In genomic region chr9:6632516-6633328, GRCh38 we compare ENCODE assay signal across 1 cellular context.
TF ChIP-seq lines count a peak whose summit lies in the region.

No MANE protein-coding gene starts in this region.

TF ChIP-seq in GM12878, 131 proteins besides CTCF, POLR2A, EP300 and RAD21 (continued from another document and continues in another):
- TF ChIP-seq ZNF687 (IDR thresholded peaks at IDR 0.05) (peak; percentile 55; the same call in 1 of the 2 replicates), SPI1 (IDR thresholded peaks at IDR 0.05; ENCODE audit: borderline replicate concordance, insufficient read depth, low read depth, low read length) (peak; percentile 91), CREM (IDR thresholded peaks at IDR 0.05; ENCODE audit: low read depth) (peak; percentile 55; the same call in 1 of the 2 replicates), DPF2 (IDR thresholded peaks at IDR 0.05) (peak; percentile 91), POLR2AphosphoS2 (IDR thresholded peaks at IDR 0.05; ENCODE audit: low read depth, low read length) (no peak), NFIC (IDR thresholded peaks at IDR 0.05; ENCODE audit: low read depth, low read length) (peak; percentile 58; the same call in 1 of the 2 replicates), CEBPZ (IDR thresholded peaks at IDR 0.05; ENCODE audit: low read depth, low read length) (no peak), ETV6 (conservative IDR thresholded peaks at IDR 0.05 in 1 of 2, IDR thresholded peaks at IDR 0.05 in 1 of 2; ENCODE audit: borderline replicate concordance in 1 of 2, low read depth in 1 of 2) (peak in 1 of 2 experiments; percentile 30; a peak in 1 of 4 replicates), FOXK2 (IDR thresholded peaks at IDR 0.05) (no peak), CREB1 (IDR thresholded peaks at IDR 0.05; ENCODE audit: low read depth) (no peak), CBFB (IDR thresholded peaks at IDR 0.05; ENCODE audit: low read depth) (no peak), IRF4 (IDR thresholded peaks at IDR 0.05; ENCODE audit: low read depth, low read length) (peak; percentile 72), PRDM15 (CRISPR knock-in tag; IDR thresholded peaks at IDR 0.05) (no peak), GABPA (IDR thresholded peaks at IDR 0.05; ENCODE audit: low read depth) (no peak), TAF1 (IDR thresholded peaks at IDR 0.05; ENCODE audit: borderline replicate concordance, low read depth, low read length) (0 out of 2 replicates have a peak, but pooled peaks have one; percentile 37), NKRF (conservative IDR thresholded peaks at IDR 0.05) (no peak), NR2F1 (conservative IDR thresholded peaks at IDR 0.05) (peak; percentile 49), IKZF2 (IDR thresholded peaks at IDR 0.05) (peak; percentile 70 to 73), HDGF (IDR thresholded peaks at IDR 0.05) (peak; percentile 74), MEF2A (IDR thresholded peaks at IDR 0.05; ENCODE audit: insufficient read depth, low read depth, low read length) (no peak), MTA2 (IDR thresholded peaks at IDR 0.05; ENCODE audit: low read depth) (peak; percentile 58; the same call in 1 of the 2 replicates), REST (IDR thresholded peaks at IDR 0.05; ENCODE audit: low read depth, low read length) (no peak), YBX1 (IDR thresholded peaks at IDR 0.05) (no peak), RELB (IDR thresholded peaks at IDR 0.05; ENCODE audit: low read depth) (peak; percentile 76; the same call in 1 of the 2 replicates), MAX (IDR thresholded peaks at IDR 0.05; ENCODE audit: low read depth, low read length) (peak; percentile 58; the same call in 1 of the 2 replicates), BHLHE40 (IDR thresholded peaks at IDR 0.05; ENCODE audit: borderline replicate concordance in 1 of 2, low read depth in 2 of 2, low read length in 1 of 2) (peak; percentile 66 to 85), CHD1 (IDR thresholded peaks at IDR 0.05; ENCODE audit: low read depth, low read length) (no peak), PKNOX1 (IDR thresholded peaks at IDR 0.05) (0 out of 2 replicates have a peak, but pooled peaks have one; percentile 24), ATF7 (IDR thresholded peaks at IDR 0.05; ENCODE audit: low read depth) (peak; percentile 75), ZZZ3 (IDR thresholded peaks at IDR 0.05; ENCODE audit: control insufficient read depth, insufficient read length, low read depth) (no peak), MYC (IDR thresholded peaks at IDR 0.05; ENCODE audit: insufficient read depth, insufficient read length, insufficient replicate concordance, low read length, severe bottlenecking) (no peak), EED (IDR thresholded peaks at IDR 0.05; ENCODE audit: low read depth) (peak; percentile 68; the same call in 1 of the 2 replicates), E4F1 (IDR thresholded peaks at IDR 0.05; ENCODE audit: borderline replicate concordance, partially characterized antibody) (no peak)
